Comparison of ENCODE assay signal across 10 cellular contexts in the genomic region with DNA sequence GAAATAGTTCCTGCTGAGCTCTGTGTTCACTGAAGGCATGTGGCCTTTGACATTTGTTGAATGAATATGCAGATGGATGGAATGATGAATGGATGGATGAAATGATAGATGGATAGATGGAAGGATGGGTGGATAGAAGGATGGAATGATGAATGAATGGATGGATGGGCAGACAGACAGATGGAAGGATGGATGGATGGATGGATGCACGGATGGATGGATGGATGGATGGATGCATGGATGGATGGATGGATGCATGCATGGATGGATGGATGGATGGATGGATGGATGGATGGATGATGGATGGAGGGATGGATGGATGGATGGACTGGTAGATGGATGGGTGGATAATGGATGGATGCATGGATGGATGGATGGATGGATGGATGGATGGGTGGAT. TPM values are rescaled to one million over a fixed set of nuclear protein-coding genes. Genes with fewer than 3 reads are reported as not detected.
"Had no signal": no experiment of that assay in that cellular context is flagged by ENCODE, and none has a peak within 500 bp of the region (broad histone marks: within the 10 kb centered on the region; RNA-seq: fewer than 3 reads in every experiment).

No MANE protein-coding gene starts in this region.

RNA-seq across cellular contexts. Expression of gene TMEM132D, which starts 4.8 kb away (rescaled TPM):
- total RNA-seq: left lobe of liver, left ventricle myocardium inferior, left ventricle myocardium superior, lower leg skin, lung microvascular endothelial cell, mammary epithelial cell, mesenteric fat pad, mucosa of gallbladder, myocyte had no signal
- polyA plus RNA-seq: keratinocyte, mammary epithelial cell had no signal
